ENCODE assay signal across 8 cellular contexts in the genomic region with DNA sequence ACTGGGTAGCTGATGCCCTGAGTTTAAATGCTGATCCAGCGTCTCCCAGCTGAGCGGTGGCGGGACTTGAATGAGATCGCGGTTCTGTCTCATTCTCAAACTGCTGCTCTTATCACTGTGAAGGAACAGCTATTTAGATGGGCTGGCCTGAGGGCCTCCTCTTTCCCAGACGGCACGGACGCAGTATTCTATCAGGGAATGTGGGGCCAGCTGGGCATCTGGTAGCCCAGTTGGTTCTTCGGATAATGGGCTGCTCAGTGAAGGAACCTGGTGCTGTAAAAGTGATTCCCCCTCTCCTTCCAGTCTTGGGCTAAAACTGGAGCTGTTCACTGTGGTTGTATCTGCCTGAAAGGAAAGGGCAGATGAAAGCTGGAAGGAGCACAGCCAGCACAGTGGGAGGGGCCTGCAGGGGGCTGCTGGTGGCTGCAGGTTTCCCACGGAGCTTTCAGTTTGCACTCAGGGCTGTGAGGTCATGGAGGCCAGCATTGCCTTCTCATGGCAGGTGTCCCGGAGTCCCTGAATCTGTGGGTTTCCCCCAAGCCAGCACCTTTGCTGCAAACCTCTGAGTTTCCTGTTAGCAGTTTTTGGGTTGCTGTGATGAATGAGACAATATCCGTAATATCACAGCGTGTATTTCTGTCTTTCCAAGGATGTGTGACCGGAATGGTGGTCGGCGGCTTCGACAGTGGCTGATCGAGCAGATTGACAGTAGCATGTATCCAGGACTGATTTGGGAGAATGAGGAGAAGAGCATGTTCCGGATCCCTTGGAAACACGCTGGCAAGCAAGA. TPM values are rescaled to one million over a fixed set of nuclear protein-coding genes. Genes with fewer than 3 reads are reported as not detected.
DNase-seq lines count a peak whose midpoint lies in the region; ATAC-seq and TF ChIP-seq lines count a peak whose summit lies in the region.

No MANE protein-coding gene starts in this region.

- intact Hi-C loops in lower lobe of right lung (cut with DNase I) = no loop called here

- no peaks in the 10 kb centered on the region for H3K9me3 ChIP-seq in lower lobe of right lung

- peak; percentile 69 for ATAC-seq in GM18907 (IDR thresholded peaks at IDR 0.05; ENCODE audit: unreplicated experiment)
- ATAC-seq in HG02938 (IDR thresholded peaks at IDR 0.05; ENCODE audit: unreplicated experiment) = peak; percentile 68
- no peak for ATAC-seq in lower lobe of right lung

- H3K4me1 ChIP-seq in lower lobe of right lung = peaks cover 36% of the 10 kb centered on the region

- no peak overlapping the region for H3K27ac ChIP-seq in lower lobe of right lung

- H3K27me3 ChIP-seq in lower lobe of right lung (ENCODE audit: low read depth) = peaks cover 15% of the 10 kb centered on the region

- peak overlapping the region; percentile 83 for H3K4me3 ChIP-seq in lower lobe of right lung

- H3K36me3 ChIP-seq in lower lobe of right lung = no peaks in the 10 kb centered on the region

- DNase-seq in activated CD4-positive, alpha-beta T cell treated with anti-CD3 and anti-CD28 coated beads for 4 hours = peak; percentile 48 to 56
- no peak for DNase-seq in lower lobe of right lung
- DNase-seq in superior temporal gyrus (ENCODE audit: extremely low spot score) = no peak
- DNase-seq in NCI-H69 (lab: John Stamatoyannopoulos, UW) = no peak
- DNase-seq in HuH-7 (ENCODE audit: low spot score) = no peak
- DNase-seq in NCI-H2029 treated with DMSO at 0.1 percent for 48 hours (lab: John Stamatoyannopoulos, UW) = no peak

- no peak for TF ChIP-seq CTCF in lower lobe of right lung (IDR thresholded peaks at IDR 0.05)

RNA-seq across cellular contexts. Expression of a gene that starts 3.6 kb away (rescaled TPM):
- total RNA-seq in lower lobe of right lung = 67.9 TPM

Comparison
In these comparisons a context has a peak if more than half of its experiments do, and no peak if none do; other contexts are left out.
1. ATAC-seq: peak in GM18907 (single experiment) and HG02938 (single experiment); none in lower lobe of right lung (0 of 2).
2. DNase-seq: peak in activated CD4-positive, alpha-beta T cell treated with anti-CD3 and anti-CD28 coated beads for 4 hours (2 of 2); none in lower lobe of right lung (single experiment), superior temporal gyrus (single experiment), NCI-H69 (single experiment), HuH-7 (single experiment) and NCI-H2029 treated with DMSO at 0.1 percent for 48 hours (single experiment).